In the genomic region with DNA sequence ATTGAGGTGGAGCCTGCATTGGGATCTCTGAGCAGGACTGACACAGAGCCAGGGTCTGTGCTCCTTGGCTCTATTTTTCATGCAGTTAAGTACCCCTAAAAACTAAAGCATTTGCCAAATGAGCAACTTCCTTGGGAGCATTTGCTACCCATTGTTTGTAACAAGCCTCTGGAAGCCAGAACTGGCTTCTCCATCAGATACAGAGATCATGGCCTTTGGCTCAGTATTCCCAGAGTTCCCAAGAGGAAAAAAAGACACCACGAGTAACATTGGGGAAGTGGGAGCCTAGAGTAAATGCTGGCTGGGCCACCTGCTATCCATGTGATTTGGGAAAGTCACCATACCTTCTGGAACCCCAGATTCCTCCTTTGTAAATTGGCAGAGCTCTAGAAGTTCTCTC, we compare ENCODE assay signal across 31 cellular contexts. TPM values are rescaled to one million over a fixed set of nuclear protein-coding genes. Genes with fewer than 3 reads are reported as not detected.
A peak's percentile ranks its signal among the peaks of the same experiment; 100 is the strongest.
DNase-seq lines count a peak whose midpoint lies in the region; ATAC-seq and TF ChIP-seq lines count a peak whose summit lies in the region.
"Had no signal": no experiment of that assay in that cellular context is flagged by ENCODE, and none has a peak within 500 bp of the region (broad histone marks: within the 10 kb centered on the region; RNA-seq: fewer than 3 reads in every experiment).

No MANE protein-coding gene starts in this region.

- H2AFZ ChIP-seq in PC-3 (ENCODE audit: low read length), result no peak overlapping the region
- no peak overlapping the region for H2AFZ ChIP-seq in mammary epithelial cell (ENCODE audit: low read depth, low read length)

- no peak overlapping the region for H3K4me3 ChIP-seq in PC-3 (ENCODE audit: low read length)
- H3K4me3 ChIP-seq in coronary artery, result no peak overlapping the region
- no peak overlapping the region for H3K4me3 ChIP-seq in mammary epithelial cell (replicated peaks in 1 of 3; ENCODE audit: insufficient read depth in 1 of 3, low read depth in 2 of 3, low read length in 3 of 3)
- H3K4me3 ChIP-seq: BLaER1 treated with 17β-estradiol and CSF1 and Interleukin-3, amounts not matched to agents 10 nM and 100 nM; body of pancreas; gastroesophageal sphincter; HAP-1; skin epidermis had no signal

- H3K9me2 ChIP-seq in PC-3 (replicated peaks; ENCODE audit: low read length), result no peaks in the 10 kb centered on the region

- no peaks in the 10 kb centered on the region for H3K36me3 Mint-ChIP-seq in neural crest cell (ENCODE audit: low read depth)
- no peaks in the 10 kb centered on the region for H3K36me3 Mint-ChIP-seq in type B pancreatic cell
- no peaks in the 10 kb centered on the region for H3K36me3 Mint-ChIP-seq in WTC11
- H3K36me3 Mint-ChIP-seq: activated CD4-positive, alpha-beta memory T cell treated with anti-CD3 and anti-CD28 coated beads for 36 hours; mesothelial cell of epicardium; natural killer cell; stimulated activated naive B cell treated with anti-CD40 and anti-IgM and Interleukin-4, amounts not matched to agents 10 μg/mL and 1 μg/mL and 100 μg/mL, for 72 hours had no signal

- 100% methylated on average over 1 of the region's 1 CpG for WGBS in mammary epithelial cell (ENCODE audit: low coverage, missing lambda C conversion rate)

- peaks cover 11% of the 10 kb centered on the region for H3F3A ChIP-seq in PC-3 (ENCODE audit: low read length, unreplicated experiment)

- H3K4me1 Mint-ChIP-seq in neural crest cell (peaks cover 9% of the 10 kb centered on the region), type B pancreatic cell (ENCODE audit: unreplicated experiment) (peaks cover 11% of the 10 kb centered on the region), WTC11 (peaks cover 9% of the 10 kb centered on the region)
- H3K4me1 Mint-ChIP-seq: natural killer cell; stimulated activated naive B cell treated with anti-CD40 and anti-IgM and Interleukin-4, amounts not matched to agents 10 μg/mL and 1 μg/mL and 100 μg/mL, for 72 hours had no signal

- H3K79me2 ChIP-seq in PC-3 (ENCODE audit: low read length) (no peaks in the 10 kb centered on the region), mammary epithelial cell (ENCODE audit: insufficient read depth, low read length) (no peaks in the 10 kb centered on the region)

- in situ Hi-C loops in mammary epithelial cell (cut with MboI; ENCODE audit: low sequenced_read_pairs in 2 of 2), result no loop called here

- H3K4me3 Mint-ChIP-seq in neural crest cell (no peak overlapping the region), type B pancreatic cell (no peak overlapping the region), WTC11 (no peak overlapping the region)
- H3K4me3 Mint-ChIP-seq: activated CD4-positive, alpha-beta memory T cell treated with anti-CD3 and anti-CD28 coated beads for 36 hours; activated T-cell treated with anti-CD3 and anti-CD28 coated beads, Interleukin-2, amount 50 U/mL, for 72 hours; mesothelial cell of epicardium; natural killer cell; stimulated activated naive B cell treated with anti-CD40 and anti-IgM and Interleukin-4, amounts not matched to agents 10 μg/mL and 1 μg/mL and 100 μg/mL, for 72 hours; T-helper 1 cell treated with Interleukin-12 subunit alpha and Interleukin-12 subunit beta and Interleukin-4 antibody, amounts not matched to agents 30 μg/mL and 1 μg/mL, for 36 hours had no signal

- H3K27me3 ChIP-seq in PC-3 (ENCODE audit: low read length), result no peaks in the 10 kb centered on the region
- no peaks in the 10 kb centered on the region for H3K27me3 ChIP-seq in mammary epithelial cell (ENCODE audit: insufficient read depth, low read length)
- H3K27me3 ChIP-seq: BLaER1 treated with 17β-estradiol and CSF1 and Interleukin-3, amounts not matched to agents 10 nM and 100 nM; body of pancreas; gastroesophageal sphincter had no signal

- H3K4me1 ChIP-seq in PC-3 (ENCODE audit: insufficient read depth, low read length) (peaks cover 51% of the 10 kb centered on the region), mammary epithelial cell (ENCODE audit: insufficient read depth, low read length) (peaks cover 38% of the 10 kb centered on the region)
- H3K4me1 ChIP-seq: BLaER1 treated with 17β-estradiol and CSF1 and Interleukin-3, amounts not matched to agents 10 nM and 100 nM; HAP-1 had no signal

- CTCF ChIA-PET in PC-3 (lab: Charles Lee), result no interaction called here
- CTCF ChIA-PET in WTC11 (lab: Charles Lee), result no interaction called here
- CTCF ChIA-PET in mammary epithelial cell (lab: Charles Lee; ENCODE audit: low non-redundant PET), result no interaction called here

- no peaks in the 10 kb centered on the region for H3K9me3 Mint-ChIP-seq in neural crest cell
- H3K9me3 Mint-ChIP-seq in type B pancreatic cell, result no peaks in the 10 kb centered on the region
- H3K9me3 Mint-ChIP-seq in WTC11, result no peaks in the 10 kb centered on the region
- H3K9me3 Mint-ChIP-seq: activated CD4-positive, alpha-beta memory T cell treated with anti-CD3 and anti-CD28 coated beads for 36 hours; activated T-cell treated with anti-CD3 and anti-CD28 coated beads, Interleukin-2, amount 50 U/mL, for 72 hours; mesothelial cell of epicardium; natural killer cell; stimulated activated naive B cell treated with anti-CD40 and anti-IgM and Interleukin-4, amounts not matched to agents 10 μg/mL and 1 μg/mL and 100 μg/mL, for 72 hours; T-helper 1 cell treated with Interleukin-12 subunit alpha and Interleukin-12 subunit beta and Interleukin-4 antibody, amounts not matched to agents 30 μg/mL and 1 μg/mL, for 36 hours had no signal

- intact Hi-C loops in PC-3 (cut with micrococcal nuclease) (loop anchor here (1.0 to 10.0 kb wide), 2 partner anchors 25 to 256 kb away; a partner anchor contains a TSS), mammary epithelial cell (cut with micrococcal nuclease) (no loop called here)

- H3K27ac Mint-ChIP-seq in neural crest cell (ENCODE audit: unreplicated experiment) (peak overlapping the region; percentile 31), type B pancreatic cell (peak overlapping the region; percentile 30), WTC11 (no peak overlapping the region)
- H3K27ac Mint-ChIP-seq: activated CD4-positive, alpha-beta memory T cell treated with anti-CD3 and anti-CD28 coated beads for 36 hours; activated T-cell treated with anti-CD3 and anti-CD28 coated beads, Interleukin-2, amount 50 U/mL, for 72 hours; mesothelial cell of epicardium; natural killer cell; stimulated activated naive B cell treated with anti-CD40 and anti-IgM and Interleukin-4, amounts not matched to agents 10 μg/mL and 1 μg/mL and 100 μg/mL, for 72 hours; T-helper 1 cell treated with Interleukin-12 subunit alpha and Interleukin-12 subunit beta and Interleukin-4 antibody, amounts not matched to agents 30 μg/mL and 1 μg/mL, for 36 hours had no signal

- H3K27me3 Mint-ChIP-seq in neural crest cell (ENCODE audit: low read depth) (no peaks in the 10 kb centered on the region), type B pancreatic cell (no peaks in the 10 kb centered on the region), WTC11 (ENCODE audit: low read depth) (no peaks in the 10 kb centered on the region; the same call in 1 of the 2 replicates)
- H3K27me3 Mint-ChIP-seq: activated CD4-positive, alpha-beta memory T cell treated with anti-CD3 and anti-CD28 coated beads for 36 hours had no signal

- H3K36me3 ChIP-seq in PC-3 (ENCODE audit: low read depth, low read length) (no peaks in the 10 kb centered on the region), mammary epithelial cell (ENCODE audit: insufficient read depth, low read length) (no peaks in the 10 kb centered on the region)
- H3K36me3 ChIP-seq: BLaER1 treated with 17β-estradiol and CSF1 and Interleukin-3, amounts not matched to agents 10 nM and 100 nM; gastroesophageal sphincter; HAP-1 had no signal

- DNase-seq in PC-3 (no peak), coronary artery (ENCODE audit: low spot score) (no peak), neural crest cell (ENCODE audit: low read depth, low spot score) (no peak), type B pancreatic cell (ENCODE audit: extremely low spot score, unreplicated experiment) (no peak), WTC11 (ENCODE audit: low spot score) (no peak), mammary epithelial cell (no peak)
- DNase-seq in activated CD4-positive, alpha-beta T cell treated with anti-CD3 and anti-CD28 coated beads, Interleukin-2, amount 50 U/mL, for 1 hour, result no peak
- DNase-seq: activated CD4-positive, alpha-beta memory T cell treated with anti-CD3 and anti-CD28 coated beads for 36 hours; activated naive CD4-positive, alpha-beta T cell treated with Interleukin-2 at 50 U/mL for 16 hours; activated T-cell treated with anti-CD3 and anti-CD28 coated beads, Interleukin-2, amount 50 U/mL, for 72 hours; COR-L47; Karpas-422; natural killer cell; NCI-H524; NK-92 treated with Interleukin-12 subunit alpha and Interleukin-12 subunit beta, amount 100 ng/mL, for 24 hours; occipital lobe; stimulated activated naive B cell treated with anti-CD40 and anti-IgM and Interleukin-4, amounts not matched to agents 10 μg/mL and 1 μg/mL and 100 μg/mL, for 72 hours had no signal

- POLR2A ChIA-PET in PC-3 (lab: Charles Lee; ENCODE audit: unreplicated experiment), result interaction anchor here (0.5 kb wide), 1 partner anchor 69 kb away, joined by 3 read pairs; no protein-coding TSS in a partner anchor
- POLR2A ChIA-PET in WTC11 (lab: Charles Lee), result no interaction called here

- peak overlapping the region; percentile 81 for H3K27ac ChIP-seq in PC-3 (ENCODE audit: low read length)
- H3K27ac ChIP-seq in coronary artery, result peak overlapping the region; percentile 66 to 74
- H3K27ac ChIP-seq in mammary epithelial cell (ENCODE audit: insufficient read depth, low read depth, low read length), result no peak overlapping the region
- H3K27ac ChIP-seq: BLaER1 treated with 17β-estradiol and CSF1 and Interleukin-3, amounts not matched to agents 10 nM and 100 nM had no signal

- TF ChIP-seq CTCF in PC-3 (conservative IDR thresholded peaks at IDR 0.05; ENCODE audit: low read depth, low read length), result no peak
- TF ChIP-seq CTCF in coronary artery (IDR thresholded peaks at IDR 0.05), result no peak
- no peak for TF ChIP-seq CTCF in neural crest cell (conservative IDR thresholded peaks at IDR 0.05)
- TF ChIP-seq CTCF in type B pancreatic cell (conservative IDR thresholded peaks at IDR 0.05), result no peak
- TF ChIP-seq CTCF in WTC11 (IDR thresholded peaks at IDR 0.05), result no peak
- no peak for TF ChIP-seq CTCF in mammary epithelial cell (conservative IDR thresholded peaks at IDR 0.05 in 1 of 2, IDR thresholded peaks at IDR 0.05 in 1 of 2; ENCODE audit: extremely low read depth in 1 of 2, insufficient read depth in 1 of 2, low read depth in 1 of 2, low read length in 2 of 2)

- ATAC-seq in PC-3 (no peak), WTC11 (no peak)
- ATAC-seq: activated CD4-positive, CD25-positive, alpha-beta regulatory T cell treated with anti-CD3 and anti-CD28 coated beads, Interleukin-2, amount 50 U/mL, for 24 hours; gastroesophageal sphincter; SK-N-SH treated with all-trans-retinoic acid at 6 μM for 48 hours; stimulated activated naive B cell treated with anti-CD40 and anti-IgM and Interleukin-4, amounts not matched to agents 10 μg/mL and 1 μg/mL and 100 μg/mL, for 72 hours had no signal

- H3K4me2 ChIP-seq in PC-3 (ENCODE audit: low read length) (peak overlapping the region; percentile 55), mammary epithelial cell (ENCODE audit: insufficient read depth, low read depth, low read length) (no peak overlapping the region)
- H3K4me2 ChIP-seq: BLaER1 treated with 17β-estradiol and CSF1 and Interleukin-3, amounts not matched to agents 10 nM and 100 nM had no signal

- dilution Hi-C loops in mammary epithelial cell (cut with HindIII; ENCODE audit: low sequenced_read_pairs), result no loop called here

- H3K9ac ChIP-seq in PC-3 (ENCODE audit: low read length) (no peak overlapping the region), mammary epithelial cell (ENCODE audit: insufficient read depth, low read length) (no peak overlapping the region)
- H3K9ac ChIP-seq: BLaER1 treated with 17β-estradiol and CSF1 and Interleukin-3, amounts not matched to agents 10 nM and 100 nM had no signal

- no peaks in the 10 kb centered on the region for H4K20me1 ChIP-seq in PC-3 (ENCODE audit: low read length)
- H4K20me1 ChIP-seq in mammary epithelial cell (ENCODE audit: insufficient read depth, low read length), result no peaks in the 10 kb centered on the region
- H4K20me1 ChIP-seq: BLaER1 treated with 17β-estradiol and CSF1 and Interleukin-3, amounts not matched to agents 10 nM and 100 nM had no signal

- H3K9me3 ChIP-seq in PC-3 (ENCODE audit: low read length) (no peaks in the 10 kb centered on the region), mammary epithelial cell (replicated peaks; ENCODE audit: insufficient read depth, low read length) (no peaks in the 10 kb centered on the region)
- H3K9me3 ChIP-seq: BLaER1 treated with 17β-estradiol and CSF1 and Interleukin-3, amounts not matched to agents 10 nM and 100 nM; body of pancreas; gastroesophageal sphincter; HAP-1 had no signal

- BruUV-seq in PC-3 (replicated peaks; lab: Mats Ljungman, UMichigan) (no TSS peak), mammary epithelial cell (replicated peaks; lab: Mats Ljungman, UMichigan) (no TSS peak)

RNA-seq across cellular contexts. Expression of a gene that starts 44.8 kb away (rescaled TPM):
- total RNA-seq in PC-3 (2014; rRNA removed) (not detected in 2 replicates), neural crest cell (not detected in 2 replicates), type B pancreatic cell (ENCODE audit: low replicate concordance) (not detected in 2 replicates), WTC11 (2021) (0.55 to 1.2 TPM (median 0.76 TPM) in 3 replicates), mammary epithelial cell (not detected)
- polyA plus RNA-seq in mammary epithelial cell, result not detected
- not detected for polyA minus RNA-seq in mammary epithelial cell
- total RNA-seq: activated CD4-positive, alpha-beta memory T cell treated with anti-CD3 and anti-CD28 coated beads for 36 hours; activated T-cell treated with anti-CD3 and anti-CD28 coated beads, Interleukin-2, amount 50 U/mL, for 72 hours; body of pancreas; cerebellum; endothelial cell of umbilical vein; gastroesophageal sphincter; mesothelial cell of epicardium; natural killer cell; occipital lobe; pulmonary artery endothelial cell; temporal lobe had no signal
- polyA plus RNA-seq: adipose tissue, endothelial cell of umbilical vein had no signal
